6 cellular contexts compared by ENCODE assay signal in genomic region chrX:134238144-134238543, GRCh38. TPM values are rescaled to one million over a fixed set of nuclear protein-coding genes. Genes with fewer than 3 reads are reported as not detected.
"Had no signal": no experiment of that assay in that cellular context is flagged by ENCODE, and none has a peak within 500 bp of the region (broad histone marks: within the 10 kb centered on the region; RNA-seq: fewer than 3 reads in every experiment).

No MANE protein-coding gene starts in this region.

RNA-seq across cellular contexts. Expression of gene CCDC160, which starts 1.2 kb away (rescaled TPM):
- total RNA-seq: activated CD4-positive, alpha-beta memory T cell treated with anti-CD3 and anti-CD28 coated beads for 36 hours; activated naive CD4-positive, alpha-beta T cell treated with anti-CD3 and anti-CD28 coated beads for 36 hours; cardiac septum; left ventricle myocardium inferior; lung microvascular endothelial cell; T-helper 17 cell had no signal
